In genomic region chr6:16078064-16078463, GRCh38 we compare ENCODE assay signal across 15 cellular contexts. TPM values are rescaled to one million over a fixed set of nuclear protein-coding genes. Genes with fewer than 3 reads are reported as not detected.
DNase-seq lines count a peak whose midpoint lies in the region; ATAC-seq lines count a peak whose summit lies in the region.
"Had no signal": no experiment of that assay in that cellular context is flagged by ENCODE, and none has a peak within 500 bp of the region (broad histone marks: within the 10 kb centered on the region; RNA-seq: fewer than 3 reads in every experiment).

No MANE protein-coding gene starts in this region.

- H3K79me2 ChIP-seq in Karpas-422 (ENCODE audit: low read length), result no peaks in the 10 kb centered on the region

- H3K4me2 ChIP-seq in Karpas-422 (ENCODE audit: low read depth, low read length, poor library complexity, severe bottlenecking), result no peak overlapping the region

- no peak overlapping the region for H2AFZ ChIP-seq in Karpas-422 (ENCODE audit: low read length)

- H3K9me3 ChIP-seq in Karpas-422 (ENCODE audit: low read length), result no peaks in the 10 kb centered on the region
- H3K9me3 ChIP-seq: breast epithelium had no signal

- peak; percentile 80 for ATAC-seq in GM18520 (IDR thresholded peaks at IDR 0.05; ENCODE audit: unreplicated experiment)
- ATAC-seq in GM19463 (IDR thresholded peaks at IDR 0.05; ENCODE audit: unreplicated experiment), result peak; percentile 79
- ATAC-seq in HG02798 (IDR thresholded peaks at IDR 0.05; ENCODE audit: poor library complexity, unreplicated experiment), result peak; percentile 65
- ATAC-seq in HG03520 (IDR thresholded peaks at IDR 0.05; ENCODE audit: unreplicated experiment), result peak; percentile 86
- ATAC-seq in activated CD4-positive, CD25-positive, alpha-beta regulatory T cell treated with anti-CD3 and anti-CD28 coated beads, Interleukin-2, amount 50 U/mL, for 24 hours, result no peak
- ATAC-seq in activated CD8-positive, alpha-beta memory T cell treated with anti-CD3 and anti-CD28 coated beads, Interleukin-2, amount 10 ng/mL, durations not matched to agents 7 days and 5 days, result no peak
- ATAC-seq: foreskin keratinocyte had no signal

- DNase-seq in C1 segment of cervical spinal cord (lab: John Stamatoyannopoulos, UW) (no peak), Karpas-422 (no peak)
- DNase-seq in activated CD8-positive, alpha-beta memory T cell treated with anti-CD3 and anti-CD28 coated beads, Interleukin-2, amount 10 ng/mL, durations not matched to agents 7 days and 5 days, result no peak
- DNase-seq: activated naive CD4-positive, alpha-beta T cell treated with anti-CD3 and anti-CD28 coated beads for 36 hours; effector CD8-positive, alpha-beta T cell; foreskin keratinocyte; mammary epithelial cell; NCI-H1048 had no signal

- H3K36me3 Mint-ChIP-seq in activated CD8-positive, alpha-beta memory T cell treated with anti-CD3 and anti-CD28 coated beads, Interleukin-2, amount 10 ng/mL, durations not matched to agents 7 days and 5 days, result no peaks in the 10 kb centered on the region

- no peaks in the 10 kb centered on the region for H3K9me2 ChIP-seq in Karpas-422 (replicated peaks; ENCODE audit: insufficient read depth, low read length)

- H3K27ac Mint-ChIP-seq in activated CD8-positive, alpha-beta memory T cell treated with anti-CD3 and anti-CD28 coated beads, Interleukin-2, amount 10 ng/mL, durations not matched to agents 7 days and 5 days, result no peak overlapping the region
- H3K27ac Mint-ChIP-seq: activated naive CD4-positive, alpha-beta T cell treated with anti-CD3 and anti-CD28 coated beads for 36 hours; B cell had no signal

- H3K4me1 Mint-ChIP-seq in activated CD8-positive, alpha-beta memory T cell treated with anti-CD3 and anti-CD28 coated beads, Interleukin-2, amount 10 ng/mL, durations not matched to agents 7 days and 5 days, result no peaks in the 10 kb centered on the region

- H3K9ac ChIP-seq in Karpas-422 (ENCODE audit: low read length), result no peak overlapping the region

- peaks cover 3% of the 10 kb centered on the region; the same call in 1 of the 2 replicates for H3K4me1 ChIP-seq in Karpas-422 (ENCODE audit: low read length)
- H3K4me1 ChIP-seq: breast epithelium, foreskin keratinocyte had no signal

- H3K27me3 ChIP-seq in Karpas-422 (ENCODE audit: low read length), result no peaks in the 10 kb centered on the region
- H3K27me3 ChIP-seq: breast epithelium had no signal

- H4K20me1 ChIP-seq in Karpas-422 (ENCODE audit: insufficient read depth, low read depth, low read length), result no peaks in the 10 kb centered on the region

- no peaks in the 10 kb centered on the region for H3K36me3 ChIP-seq in Karpas-422 (ENCODE audit: insufficient read depth, low read length)
- H3K36me3 ChIP-seq: breast epithelium had no signal

- CTCF ChIA-PET in activated CD8-positive, alpha-beta memory T cell treated with anti-CD3 and anti-CD28 coated beads, Interleukin-2, amount 10 ng/mL, durations not matched to agents 7 days and 5 days (lab: Charles Lee), result no interaction called here

- H3K9me3 Mint-ChIP-seq in activated CD8-positive, alpha-beta memory T cell treated with anti-CD3 and anti-CD28 coated beads, Interleukin-2, amount 10 ng/mL, durations not matched to agents 7 days and 5 days (ENCODE audit: low read depth), result no peaks in the 10 kb centered on the region
- H3K9me3 Mint-ChIP-seq: activated naive CD4-positive, alpha-beta T cell treated with anti-CD3 and anti-CD28 coated beads for 36 hours had no signal

- H3K4me3 Mint-ChIP-seq in activated CD8-positive, alpha-beta memory T cell treated with anti-CD3 and anti-CD28 coated beads, Interleukin-2, amount 10 ng/mL, durations not matched to agents 7 days and 5 days, result no peak overlapping the region
- H3K4me3 Mint-ChIP-seq: activated naive CD4-positive, alpha-beta T cell treated with anti-CD3 and anti-CD28 coated beads for 36 hours; B cell had no signal

- H3K27me3 Mint-ChIP-seq in activated CD8-positive, alpha-beta memory T cell treated with anti-CD3 and anti-CD28 coated beads, Interleukin-2, amount 10 ng/mL, durations not matched to agents 7 days and 5 days, result peaks cover 4% of the 10 kb centered on the region

- H3K4me3 ChIP-seq in Karpas-422 (ENCODE audit: low read length), result no peak overlapping the region
- H3K4me3 ChIP-seq: breast epithelium had no signal

- H3K27ac ChIP-seq in Karpas-422 (ENCODE audit: low read length), result no peak overlapping the region
- H3K27ac ChIP-seq: breast epithelium, foreskin keratinocyte had no signal

RNA-seq across cellular contexts. Expression of gene MYLIP, which starts 50.8 kb away (rescaled TPM):
- 69.5 and 71.0 TPM in 2 replicates for total RNA-seq in Karpas-422 (2014; rRNA removed; shearing (Covaris generic); ENCODE audit: low replicate concordance)
- total RNA-seq in activated CD8-positive, alpha-beta memory T cell treated with anti-CD3 and anti-CD28 coated beads, Interleukin-2, amount 10 ng/mL, durations not matched to agents 7 days and 5 days, result 10 to 100 TPM in 1 of 2 experiments, 1 to 10 TPM in 1; 9.1 to 14.8 TPM

Comparison
In these comparisons a context has a peak if more than half of its experiments do, and no peak if none do; other contexts are left out.
1. ATAC-seq: peak in GM18520 (single experiment), GM19463 (single experiment), HG02798 (single experiment) and HG03520 (single experiment); none in activated CD4-positive, CD25-positive, alpha-beta regulatory T cell treated with anti-CD3 and anti-CD28 coated beads, Interleukin-2, amount 50 U/mL, for 24 hours (0 of 2) and activated CD8-positive, alpha-beta memory T cell treated with anti-CD3 and anti-CD28 coated beads, Interleukin-2, amount 10 ng/mL, durations not matched to agents 7 days and 5 days (single experiment).